Comparison of ENCODE assay signal across 7 cellular contexts in the genomic region with DNA sequence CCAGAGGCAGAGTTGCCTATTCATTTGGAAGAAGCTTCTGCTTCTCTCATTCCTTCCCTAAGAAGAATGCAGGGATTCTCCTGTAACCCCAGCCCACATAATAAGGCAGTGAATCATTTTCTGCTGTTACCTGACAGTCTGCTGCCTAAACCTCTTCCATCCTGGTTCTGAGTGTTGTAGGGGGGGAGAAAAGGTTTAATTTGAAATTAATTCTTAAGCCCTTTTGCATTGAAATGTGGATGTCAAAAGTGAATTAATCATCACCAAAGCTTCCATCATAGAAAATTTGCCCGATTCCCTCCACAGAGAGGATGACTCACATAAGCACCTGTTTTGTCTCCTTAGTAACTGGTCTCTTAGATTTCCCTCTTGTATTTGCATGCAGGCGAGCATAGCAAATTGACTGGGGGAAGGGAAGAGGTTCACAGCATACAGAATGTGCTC.
DNase-seq lines count a peak whose midpoint lies in the region; ATAC-seq, FAIRE-seq and TF ChIP-seq lines count a peak whose summit lies in the region.

No MANE protein-coding gene starts in this region.

- peaks cover 23% of the 10 kb centered on the region for H3K9me3 Mint-ChIP-seq in activated CD8-positive, alpha-beta T cell treated with anti-CD3 and anti-CD28 coated beads for 36 hours

- CTCF ChIA-PET in activated CD8-positive, alpha-beta T cell treated with anti-CD3 and anti-CD28 coated beads for 36 hours (lab: Charles Lee), result interaction anchor here (1.3 kb wide), 1 partner anchor 60 kb away, joined by 4 read pairs; no protein-coding TSS in a partner anchor

- POLR2A ChIA-PET in activated CD8-positive, alpha-beta T cell treated with anti-CD3 and anti-CD28 coated beads for 36 hours (lab: Charles Lee), result interaction anchor here (0.6 to 1.1 kb wide), 2 partner anchors 10 to 150 kb away, joined by 3 read pairs; no protein-coding TSS in a partner anchor

- no peak for TF ChIP-seq CTCF in activated CD8-positive, alpha-beta T cell treated with anti-CD3 and anti-CD28 coated beads for 36 hours (IDR thresholded peaks at IDR 0.05)
- TF ChIP-seq CTCF in pancreas (IDR thresholded peaks at IDR 0.05), result no peak

- peak overlapping the region; percentile 13 for H3K27ac Mint-ChIP-seq in activated CD8-positive, alpha-beta T cell treated with anti-CD3 and anti-CD28 coated beads for 36 hours

- DNase-seq in NCI-H1105 treated with DMSO at 0.1 percent for 48 hours (lab: John Stamatoyannopoulos, UW) (peak; percentile 65), pancreas (no peak), hepatic stellate cell (ENCODE audit: low spot score) (no peak)
- DNase-seq in activated CD8-positive, alpha-beta T cell treated with anti-CD3 and anti-CD28 coated beads for 36 hours, result peak; percentile 31

- no peaks in the 10 kb centered on the region for H3K36me3 ChIP-seq in pancreas

- H3K4me1 ChIP-seq in pancreas, result no peaks in the 10 kb centered on the region

- intact Hi-C loops in activated CD8-positive, alpha-beta T cell treated with anti-CD3 and anti-CD28 coated beads for 36 hours (cut with micrococcal nuclease), result no loop called here
- intact Hi-C loops in pancreas (cut with DNase I), result no loop called here

- no peak overlapping the region for H3K27ac ChIP-seq in pancreas

- WGBS in pancreas, 2 donors, result 23 to 36% methylated on average over 2 of the region's 2 CpGs

- H3K27me3 Mint-ChIP-seq in activated CD8-positive, alpha-beta T cell treated with anti-CD3 and anti-CD28 coated beads for 36 hours, result no peaks in the 10 kb centered on the region

- no peak overlapping the region for H3K4me3 ChIP-seq in pancreas

- no peak for FAIRE-seq in pancreas (lab: Jason Lieb, UNC)

- no peaks in the 10 kb centered on the region for H3K9me3 ChIP-seq in pancreas

- H3K27me3 ChIP-seq in pancreas, result no peaks in the 10 kb centered on the region

- ATAC-seq in GM19397 (IDR thresholded peaks at IDR 0.05; ENCODE audit: unreplicated experiment), result peak; percentile 68
- peak; percentile 69 for ATAC-seq in activated CD8-positive, alpha-beta T cell treated with anti-CD3 and anti-CD28 coated beads for 36 hours
- peak in 3 of 4 donors; percentile 66 to 92 (median 84) for ATAC-seq in pancreas
- no peak for ATAC-seq in GM18867 (IDR thresholded peaks at IDR 0.05; ENCODE audit: unreplicated experiment)
- no peak for ATAC-seq in HG03280 (IDR thresholded peaks at IDR 0.05; ENCODE audit: unreplicated experiment)

- peaks cover 46% of the 10 kb centered on the region for H3K4me1 Mint-ChIP-seq in activated CD8-positive, alpha-beta T cell treated with anti-CD3 and anti-CD28 coated beads for 36 hours (ENCODE audit: low read depth)

- peaks cover 17% of the 10 kb centered on the region for H3K36me3 Mint-ChIP-seq in activated CD8-positive, alpha-beta T cell treated with anti-CD3 and anti-CD28 coated beads for 36 hours (ENCODE audit: low read depth)

- no peak overlapping the region for H3K4me3 Mint-ChIP-seq in activated CD8-positive, alpha-beta T cell treated with anti-CD3 and anti-CD28 coated beads for 36 hours

Comparison
In these comparisons a context has a peak if more than half of its experiments do, and no peak if none do; other contexts are left out.
1. ATAC-seq: peak in GM19397 (single experiment), activated CD8-positive, alpha-beta T cell treated with anti-CD3 and anti-CD28 coated beads for 36 hours (single experiment) and pancreas (3 of 4); none in GM18867 (single experiment) and HG03280 (single experiment).
2. DNase-seq: peak in NCI-H1105 treated with DMSO at 0.1 percent for 48 hours (single experiment) and activated CD8-positive, alpha-beta T cell treated with anti-CD3 and anti-CD28 coated beads for 36 hours (single experiment); none in pancreas (0 of 6) and hepatic stellate cell (single experiment).